Comparison of ENCODE assay signal across 25 cellular contexts in the genomic region with DNA sequence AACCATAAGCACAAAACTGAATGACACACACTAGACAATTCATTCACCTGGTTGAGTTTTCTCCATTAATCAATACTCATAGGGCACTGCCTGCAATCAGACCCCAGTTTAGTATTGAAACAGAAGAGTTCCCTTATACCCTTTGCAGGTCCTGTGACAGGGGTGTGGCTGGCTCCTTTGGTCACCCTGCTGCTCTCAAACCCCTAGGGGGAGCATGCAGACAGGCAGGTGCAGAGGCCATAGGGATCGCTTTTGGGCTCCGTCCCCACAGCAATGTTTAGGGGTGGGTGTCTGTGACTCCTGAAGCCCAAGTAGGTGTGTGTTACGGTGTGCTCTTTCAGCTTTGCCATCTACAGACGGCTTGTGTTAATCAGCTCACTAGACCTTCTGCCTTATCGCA.
DNase-seq lines count a peak whose midpoint lies in the region; ATAC-seq and TF ChIP-seq lines count a peak whose summit lies in the region.
"Had no signal": no experiment of that assay in that cellular context is flagged by ENCODE, and none has a peak within 500 bp of the region (broad histone marks: within the 10 kb centered on the region; RNA-seq: fewer than 3 reads in every experiment).

No MANE protein-coding gene starts in this region.

- no peak overlapping the region for H3K27ac ChIP-seq in VCaP
- H3K27ac ChIP-seq: breast epithelium, epithelial cell of prostate, SJSA1, spleen, tibial artery had no signal

- peak; percentile 29 for TF ChIP-seq CTCF in VCaP (conservative IDR thresholded peaks at IDR 0.05)

- ATAC-seq in HG03520 (IDR thresholded peaks at IDR 0.05; ENCODE audit: unreplicated experiment) (peak; percentile 47), left ventricle myocardium superior (no peak)
- peak; percentile 8 for ATAC-seq in stimulated activated effector memory CD8-positive, alpha-beta T cell treated with anti-CD3 and anti-CD28 coated beads, Interleukin-12 subunit alpha, Interleukin-12 subunit beta, amount 100 ng/mL, for 72 hours
- ATAC-seq: activated T-helper 17 cell treated with anti-CD3 and anti-CD28 coated beads, Interleukin-2, amount 50 U/mL, for 72 hours; left colon had no signal

- peaks cover 2% of the 10 kb centered on the region for H3K9me3 Mint-ChIP-seq in stimulated activated effector memory CD8-positive, alpha-beta T cell treated with anti-CD3 and anti-CD28 coated beads, Interleukin-12 subunit alpha, Interleukin-12 subunit beta, amount 100 ng/mL, for 72 hours
- H3K9me3 Mint-ChIP-seq: activated T-helper 17 cell treated with anti-CD3 and anti-CD28 coated beads, Interleukin-2, amount 50 U/mL, for 72 hours; T-helper 2 cell treated with Interferon-gamma antibody and Interleukin-4, amounts not matched to agents 5 μg/mL and 100 μg/mL, for 36 hours had no signal

- no peaks in the 10 kb centered on the region for H3K4me1 Mint-ChIP-seq in stimulated activated effector memory CD8-positive, alpha-beta T cell treated with anti-CD3 and anti-CD28 coated beads, Interleukin-12 subunit alpha, Interleukin-12 subunit beta, amount 100 ng/mL, for 72 hours
- H3K4me1 Mint-ChIP-seq: activated T-helper 17 cell treated with anti-CD3 and anti-CD28 coated beads, Interleukin-2, amount 50 U/mL, for 72 hours had no signal

- H3K4me3 Mint-ChIP-seq in stimulated activated effector memory CD8-positive, alpha-beta T cell treated with anti-CD3 and anti-CD28 coated beads, Interleukin-12 subunit alpha, Interleukin-12 subunit beta, amount 100 ng/mL, for 72 hours = no peak overlapping the region
- H3K4me3 Mint-ChIP-seq: activated T-helper 17 cell treated with anti-CD3 and anti-CD28 coated beads, Interleukin-2, amount 50 U/mL, for 72 hours; HFFc6; T-helper 2 cell treated with Interferon-gamma antibody and Interleukin-4, amounts not matched to agents 5 μg/mL and 100 μg/mL, for 36 hours had no signal

- intact Hi-C loops in left ventricle myocardium superior (cut with micrococcal nuclease) = no loop called here
- intact Hi-C loops in cardiac septum (cut with DNase I) = no loop called here

- DNase-seq in NCI-H82 (lab: John Stamatoyannopoulos, UW) = peak; percentile 38
- DNase-seq in NCI-H82 treated with DMSO at 0.1 percent for 48 hours (lab: John Stamatoyannopoulos, UW; ENCODE audit: unreplicated experiment) = no peak
- no peak for DNase-seq in stimulated activated effector memory CD8-positive, alpha-beta T cell treated with anti-CD3 and anti-CD28 coated beads, Interleukin-12 subunit alpha, Interleukin-12 subunit beta, amount 100 ng/mL, for 72 hours (ENCODE audit: low spot score in 2 of 2)
- no peak for DNase-seq in left ventricle myocardium superior
- DNase-seq in cardiac septum (ENCODE audit: low spot score) = no peak
- DNase-seq in activated T-cell treated with anti-CD3 and anti-CD28 coated beads, Interleukin-2, amount 50 U/mL, for 48 hours = no peak
- DNase-seq: activated CD4-positive, CD25-positive, alpha-beta regulatory T cell treated with anti-CD3 and anti-CD28 coated beads, Interleukin-2, amount 50 U/mL, for 72 hours; C1 segment of cervical spinal cord; dermis blood vessel endothelial cell; DMS79; HFFc6; left colon; midbrain; NCI-H1048; NCI-H2081; NCI-H524 treated with DMSO at 0.1 percent for 48 hours; spleen; tibial artery had no signal

- no peaks in the 10 kb centered on the region for H3K36me3 Mint-ChIP-seq in stimulated activated effector memory CD8-positive, alpha-beta T cell treated with anti-CD3 and anti-CD28 coated beads, Interleukin-12 subunit alpha, Interleukin-12 subunit beta, amount 100 ng/mL, for 72 hours

- no peak overlapping the region for H3K27ac Mint-ChIP-seq in stimulated activated effector memory CD8-positive, alpha-beta T cell treated with anti-CD3 and anti-CD28 coated beads, Interleukin-12 subunit alpha, Interleukin-12 subunit beta, amount 100 ng/mL, for 72 hours
- H3K27ac Mint-ChIP-seq: activated T-helper 17 cell treated with anti-CD3 and anti-CD28 coated beads, Interleukin-2, amount 50 U/mL, for 72 hours; HFFc6; T-helper 2 cell treated with Interferon-gamma antibody and Interleukin-4, amounts not matched to agents 5 μg/mL and 100 μg/mL, for 36 hours had no signal
